In genomic region chr7:87600130-87601124, GRCh38 we compare ENCODE assay signal across 8 cellular contexts.
DNase-seq lines count a peak whose midpoint lies in the region; ATAC-seq and TF ChIP-seq lines count a peak whose summit lies in the region.

Gene ABCB1 (minus strand): TSS chr7:87600884. CDS start chr7:87600184, 700 bp downstream.

- peak within 1 kb of the TSS; percentile 30 for H3K4me2 ChIP-seq in SU-DHL-6 (ENCODE audit: low read depth, low read length, poor library complexity, severe bottlenecking)

- H3K4me1 ChIP-seq in rectal smooth muscle tissue (ENCODE audit: control insufficient read depth, insufficient read depth, low read length) = no peaks in the 10 kb centered on the region

- H3K4me3 ChIP-seq in SU-DHL-6 (ENCODE audit: insufficient read depth, low read length, poor library complexity, severe bottlenecking) (no peak within 1 kb of the TSS), rectal smooth muscle tissue (ENCODE audit: low read length) (peak within 1 kb of the TSS; percentile 69)

- no peak for TF ChIP-seq CTCF in SU-DHL-6 (IDR thresholded peaks at IDR 0.05; ENCODE audit: insufficient read depth, low read length, poor library complexity, severe bottlenecking)

- H3K9me2 ChIP-seq in SU-DHL-6 (replicated peaks; ENCODE audit: insufficient read depth, low read length) = no peaks in the 10 kb centered on the region

- DNase-seq in AG08396 (ENCODE audit: low spot score) (peak; percentile 72), anterior cingulate cortex (lab: John Stamatoyannopoulos, UW) (peak in 44 of 58 donors; percentile 0 to 59 (median 13)), hippocampal formation (lab: John Stamatoyannopoulos, UW) (peak; percentile 2 to 9), midbrain (lab: John Stamatoyannopoulos, UW) (no peak)

- H3K79me2 ChIP-seq in SU-DHL-6 (ENCODE audit: insufficient read depth, low read length) = no peaks in the 10 kb centered on the region

- H3K27ac ChIP-seq in SU-DHL-6 (ENCODE audit: low read depth, low read length) = no peak within 1 kb of the TSS
- H3K27ac ChIP-seq in rectal smooth muscle tissue (ENCODE audit: low read depth, low read length) = no peak within 1 kb of the TSS

- no peak within 1 kb of the TSS for H3K9ac ChIP-seq in SU-DHL-6 (ENCODE audit: low read length)
- H3K9ac ChIP-seq in rectal smooth muscle tissue (ENCODE audit: low read length) = no peak within 1 kb of the TSS

- no peaks in the 10 kb centered on the region for H4K20me1 ChIP-seq in SU-DHL-6 (ENCODE audit: low read depth, low read length)

- ATAC-seq in GM19025 (IDR thresholded peaks at IDR 0.05; ENCODE audit: low read depth, unreplicated experiment) = peak; percentile 47
- peak; percentile 47 for ATAC-seq in HG03139 (IDR thresholded peaks at IDR 0.05; ENCODE audit: unreplicated experiment)

- no peak within 1 kb of the TSS for H2AFZ ChIP-seq in SU-DHL-6 (ENCODE audit: low read depth, low read length, severe bottlenecking)

- H3K9me3 ChIP-seq in SU-DHL-6 (ENCODE audit: insufficient read depth, low read length) = no peaks in the 10 kb centered on the region

- no peaks in the 10 kb centered on the region for H3F3A ChIP-seq in SU-DHL-6 (ENCODE audit: insufficient read depth)

- H3K27me3 ChIP-seq in SU-DHL-6 (ENCODE audit: low read length) = no peaks in the 10 kb centered on the region
- no peaks in the 10 kb centered on the region for H3K27me3 ChIP-seq in rectal smooth muscle tissue (ENCODE audit: control insufficient read depth, insufficient read depth, low read length)

- H3K36me3 ChIP-seq in SU-DHL-6 (ENCODE audit: low read length) = no peaks in the 10 kb centered on the region
- H3K36me3 ChIP-seq in rectal smooth muscle tissue (ENCODE audit: control insufficient read depth, insufficient read depth, low read length) = no peaks in the 10 kb centered on the region
